Comparison of ENCODE assay signal across 23 cellular contexts in genomic region chr1:109259674-109260557, GRCh38. TPM values are rescaled to one million over a fixed set of nuclear protein-coding genes. Genes with fewer than 3 reads are reported as not detected.
DNase-seq lines count a peak whose midpoint lies in the region; ATAC-seq and TF ChIP-seq lines count a peak whose summit lies in the region.
"Had no signal": no experiment of that assay in that cellular context is flagged by ENCODE, and none has a peak within 500 bp of the region (broad histone marks: within the 10 kb centered on the region; RNA-seq: fewer than 3 reads in every experiment).

No MANE protein-coding gene starts in this region.

- no peaks in the 10 kb centered on the region; the same call in 1 of the 2 replicates for H3K27me3 Mint-ChIP-seq in H9 (ENCODE audit: low read depth)
- H3K27me3 Mint-ChIP-seq in activated CD8-positive, alpha-beta memory T cell treated with anti-CD3 and anti-CD28 coated beads, Interleukin-2, amount 10 ng/mL, durations not matched to agents 7 days and 5 days, result no peaks in the 10 kb centered on the region

- H3K23ac ChIP-seq in H9 (ENCODE audit: insufficient read length, low read depth, low read length) (no peak overlapping the region), neuronal stem cell (ENCODE audit: low read depth, low read length, poor library complexity) (peak overlapping the region; percentile 21)

- DNase-seq in H9 (no peak), caudate nucleus (lab: John Stamatoyannopoulos, UW) (peak in 1 of 61 donors; percentile 21), neuronal stem cell (ENCODE audit: low spot score) (peak; percentile 58), transverse colon (no peak), lower leg skin (ENCODE audit: low spot score in 2 of 2) (no peak)
- DNase-seq in activated CD8-positive, alpha-beta memory T cell treated with anti-CD3 and anti-CD28 coated beads, Interleukin-2, amount 10 ng/mL, durations not matched to agents 7 days and 5 days, result no peak
- DNase-seq: activated naive CD4-positive, alpha-beta T cell treated with anti-CD3 and anti-CD28 coated beads for 36 hours; activated T-cell treated with anti-CD3 and anti-CD28 coated beads, Interleukin-2, amount 50 U/mL, for 48 hours; anterior cingulate cortex; dermis blood vessel endothelial cell; DMS79; midbrain; natural killer cell; NCI-H1694; NCI-H446; RPMI8226 had no signal

- H3K14ac ChIP-seq in H9 (ENCODE audit: insufficient read depth, low read length) (no peak overlapping the region), neuronal stem cell (ENCODE audit: low read length) (no peak overlapping the region)

- H3K27ac ChIP-seq in H9 (ENCODE audit: insufficient read length, low read depth, low read length) (no peak overlapping the region), HUES64 (ENCODE audit: low read depth, low read length) (peak overlapping the region; percentile 55; the same call in 1 of the 2 replicates), caudate nucleus (ENCODE audit: low read depth, low read length) (peak overlapping the region; percentile 58), neuronal stem cell (replicated peaks; ENCODE audit: low read length) (peak overlapping the region; percentile 96), transverse colon (no peak overlapping the region)
- H3K27ac ChIP-seq: KMS-11, prostate gland, testis had no signal

- H3K36me3 ChIP-seq in HUES64 (ENCODE audit: insufficient read depth, low read length) (peaks cover 19% of the 10 kb centered on the region), neuronal stem cell (replicated peaks in 1 of 2; ENCODE audit: control insufficient read depth in 2 of 2, insufficient read depth in 2 of 2, low read length in 2 of 2) (peaks cover 44 to 88% of the 10 kb centered on the region in 2 donors), transverse colon (no peaks in the 10 kb centered on the region)
- H3K36me3 ChIP-seq: prostate gland had no signal

- no peaks in the 10 kb centered on the region for H3K9me3 ChIP-seq in H9 (ENCODE audit: control insufficient read depth, low read depth, low read length)
- no peaks in the 10 kb centered on the region for H3K9me3 ChIP-seq in HUES64 (ENCODE audit: insufficient read depth, low read depth, low read length)
- peaks cover 0 to 2% of the 10 kb centered on the region in 2 donors for H3K9me3 ChIP-seq in neuronal stem cell (replicated peaks in 1 of 2; ENCODE audit: control insufficient read depth in 2 of 2, insufficient read depth in 1 of 2, low read depth in 1 of 2, low read length in 2 of 2)
- H3K9me3 ChIP-seq in transverse colon, result no peaks in the 10 kb centered on the region
- H3K9me3 ChIP-seq: prostate gland, testis had no signal

- H2BK120ac ChIP-seq in H9 (ENCODE audit: low read depth, low read length, poor library complexity, severe bottlenecking), result no peak overlapping the region
- H2BK120ac ChIP-seq in neuronal stem cell (ENCODE audit: low read depth, low read length), result peak overlapping the region; percentile 97

- no CpG with 5 or more reads among the region's 7 CpGs for WGBS in H9 (ENCODE audit: extremely low coverage, insufficient read length, low lambda C conversion rate)
- WGBS in HUES64, result 69% methylated on average over 6 of the region's 7 CpGs
- no CpG with 5 or more reads among the region's 7 CpGs for WGBS in neuronal stem cell (ENCODE audit: extremely low coverage in 2 of 2, insufficient read length in 2 of 2, insufficient replicate concordance in 1 of 2), 2 donors
- 40 to 78% methylated on average over 1 to 6 of the region's 7 CpGs for WGBS in transverse colon (ENCODE audit: low coverage in 1 of 2), 2 donors
- WGBS in lower leg skin, 2 donors, result 69 to 71% methylated on average over 7 of the region's 7 CpGs

- H3K9ac ChIP-seq in H9 (ENCODE audit: extremely low read depth, insufficient read length, low read length) (no peak overlapping the region), HUES64 (ENCODE audit: low read depth, low read length) (no peak overlapping the region), neuronal stem cell (ENCODE audit: low read depth, low read length, poor library complexity) (peak overlapping the region; percentile 24)
- H3K9ac ChIP-seq: KMS-11 had no signal

- no peak overlapping the region for H2AK5ac ChIP-seq in H9 (ENCODE audit: insufficient read length, low read length)
- H2AK5ac ChIP-seq in neuronal stem cell (ENCODE audit: low read depth, low read length), result peak overlapping the region; percentile 84

- CTCF ChIA-PET in activated CD8-positive, alpha-beta memory T cell treated with anti-CD3 and anti-CD28 coated beads, Interleukin-2, amount 10 ng/mL, durations not matched to agents 7 days and 5 days (lab: Charles Lee), result interaction anchor here (0.7 to 1.2 kb wide), 4 partner anchors 17 to 273 kb away, joined by 3 to 7 read pairs (median 4); no protein-coding TSS in a partner anchor

- peak overlapping the region in 1 of 2 experiments; percentile 53; a peak in 2 of 5 replicates for H3K4me3 Mint-ChIP-seq in H9
- H3K4me3 Mint-ChIP-seq in activated CD8-positive, alpha-beta memory T cell treated with anti-CD3 and anti-CD28 coated beads, Interleukin-2, amount 10 ng/mL, durations not matched to agents 7 days and 5 days, result no peak overlapping the region
- H3K4me3 Mint-ChIP-seq: activated naive CD4-positive, alpha-beta T cell treated with anti-CD3 and anti-CD28 coated beads for 36 hours; CD4-positive, alpha-beta memory T cell; natural killer cell had no signal

- H3K4me1 Mint-ChIP-seq in H9, result peaks cover 33 to 51% of the 10 kb centered on the region in 2 experiments
- peaks cover 2% of the 10 kb centered on the region for H3K4me1 Mint-ChIP-seq in activated CD8-positive, alpha-beta memory T cell treated with anti-CD3 and anti-CD28 coated beads, Interleukin-2, amount 10 ng/mL, durations not matched to agents 7 days and 5 days

- H2BK5ac ChIP-seq in H9 (ENCODE audit: insufficient read length, low read length) (no peak overlapping the region), neuronal stem cell (ENCODE audit: low read length) (peak overlapping the region; percentile 80)

- intact Hi-C loops in transverse colon (cut with DNase I; ENCODE audit: low total_unique reads) (no loop called here), lower leg skin (cut with DNase I; ENCODE audit: low total_unique reads) (loop anchor here (5.0 kb wide), 1 partner anchor 142 kb away; no protein-coding TSS in a partner anchor)

- in situ Hi-C loops in transverse colon (cut with MboI; ENCODE audit: low pct_ligation_motif_present in 1 of 4, low pct_unique_long_range_greater_than_20kb in 1 of 4, low sequenced_read_pairs in 3 of 4), result loop anchor here in 2 of 4 donors (5.0 to 10.0 kb wide), 2 partner anchors 142 to 275 kb away; partner anchors contain the start of gene GPR61 (in 1 of the 2)

- ATAC-seq in activated CD8-positive, alpha-beta memory T cell treated with anti-CD3 and anti-CD28 coated beads, Interleukin-2, amount 10 ng/mL, durations not matched to agents 7 days and 5 days, result no peak
- ATAC-seq: left lobe of liver, natural killer cell had no signal

- no peaks in the 10 kb centered on the region for H4K20me1 ChIP-seq in H9 (ENCODE audit: control insufficient read depth, insufficient read depth, insufficient read length)

- H2BK15ac ChIP-seq in H9 (ENCODE audit: low read depth, low read length) (no peak overlapping the region), neuronal stem cell (ENCODE audit: low read length) (peak overlapping the region; percentile 30)

- no peak overlapping the region for H3K4me3 ChIP-seq in HUES64 (ENCODE audit: low read length)
- no peak overlapping the region for H3K4me3 ChIP-seq in neuronal stem cell (ENCODE audit: low read length in 2 of 2)
- no peak overlapping the region for H3K4me3 ChIP-seq in transverse colon
- no peak overlapping the region for H3K4me3 ChIP-seq in lower leg skin (ENCODE audit: low read depth, poor library complexity, severe bottlenecking)
- H3K4me3 ChIP-seq: prostate gland had no signal

- H3K27me3 ChIP-seq in H9 (ENCODE audit: insufficient read depth, low read length) (no peaks in the 10 kb centered on the region), HUES64 (ENCODE audit: insufficient read depth, low read length) (no peaks in the 10 kb centered on the region), neuronal stem cell (ENCODE audit: control insufficient read depth in 3 of 3, insufficient read depth in 3 of 3, low read depth in 1 of 3, low read length in 3 of 3) (no peaks in the 10 kb centered on the region), transverse colon (no peaks in the 10 kb centered on the region)
- H3K27me3 ChIP-seq: testis had no signal

- H3K9me3 Mint-ChIP-seq in H9, result no peaks in the 10 kb centered on the region
- H3K9me3 Mint-ChIP-seq in activated CD8-positive, alpha-beta memory T cell treated with anti-CD3 and anti-CD28 coated beads, Interleukin-2, amount 10 ng/mL, durations not matched to agents 7 days and 5 days (ENCODE audit: low read depth), result no peaks in the 10 kb centered on the region
- H3K9me3 Mint-ChIP-seq: activated naive CD4-positive, alpha-beta T cell treated with anti-CD3 and anti-CD28 coated beads for 36 hours; natural killer cell had no signal

- H3T11ph ChIP-seq in H9 (ENCODE audit: low read length), result no peak overlapping the region

- H2BK12ac ChIP-seq in H9 (ENCODE audit: insufficient read length, low read depth, low read length) (no peak overlapping the region), neuronal stem cell (ENCODE audit: low read length) (peak overlapping the region; percentile 91)

- peak overlapping the region; percentile 74 to 98 (median 93); a peak in 6 of 7 replicates for H3K27ac Mint-ChIP-seq in H9
- no peak overlapping the region for H3K27ac Mint-ChIP-seq in activated CD8-positive, alpha-beta memory T cell treated with anti-CD3 and anti-CD28 coated beads, Interleukin-2, amount 10 ng/mL, durations not matched to agents 7 days and 5 days
- H3K27ac Mint-ChIP-seq: activated naive CD4-positive, alpha-beta T cell treated with anti-CD3 and anti-CD28 coated beads for 36 hours; natural killer cell had no signal

- H3K36me3 Mint-ChIP-seq in H9 (ENCODE audit: insufficient read depth in 1 of 3, low read depth in 3 of 3), result peaks cover 5 to 27% (median 18%) of the 10 kb centered on the region in 3 experiments; a peak in 5 of 7 replicates
- no peaks in the 10 kb centered on the region for H3K36me3 Mint-ChIP-seq in activated CD8-positive, alpha-beta memory T cell treated with anti-CD3 and anti-CD28 coated beads, Interleukin-2, amount 10 ng/mL, durations not matched to agents 7 days and 5 days
- H3K36me3 Mint-ChIP-seq: CD4-positive, alpha-beta memory T cell; natural killer cell had no signal

- H2AFZ ChIP-seq in H9 (ENCODE audit: low read length), result no peak overlapping the region
- no peak overlapping the region for H2AFZ ChIP-seq in neuronal stem cell (ENCODE audit: low read length)

- no peak overlapping the region for H3K56ac ChIP-seq in H9 (ENCODE audit: insufficient read length, low read depth, low read length)

- no peak overlapping the region for H4K5ac ChIP-seq in H9 (ENCODE audit: insufficient read length, low read depth, low read length)

- H4K8ac ChIP-seq in H9 (replicated peaks; ENCODE audit: insufficient read length, low read depth, low read length), result no peak overlapping the region
- H4K8ac ChIP-seq in neuronal stem cell (ENCODE audit: low read depth, low read length), result no peak overlapping the region

- H3K79me2 ChIP-seq in H9 (ENCODE audit: insufficient read depth, low read length), result no peaks in the 10 kb centered on the region

- H3K4me1 ChIP-seq in H9 (ENCODE audit: insufficient read depth, low read length), result no peaks in the 10 kb centered on the region; the same call in 1 of the 2 replicates
- H3K4me1 ChIP-seq in HUES64 (ENCODE audit: insufficient read depth, low read length), result peaks cover 21% of the 10 kb centered on the region
- H3K4me1 ChIP-seq in neuronal stem cell (ENCODE audit: control insufficient read depth in 2 of 2, insufficient read depth in 1 of 2, low read depth in 1 of 2, low read length in 2 of 2), result peaks cover 42 to 49% of the 10 kb centered on the region in 2 donors
- peaks cover 2 to 5% (median 3%) of the 10 kb centered on the region in 4 donors for H3K4me1 ChIP-seq in transverse colon
- H3K4me1 ChIP-seq: prostate gland had no signal

- no peaks in the 10 kb centered on the region for H3K23me2 ChIP-seq in H9 (ENCODE audit: insufficient read length, low read depth, low read length, poor library complexity, severe bottlenecking)

- H3K4me2 ChIP-seq in H9 (ENCODE audit: insufficient read depth, insufficient read length, low read length) (no peak overlapping the region), neuronal stem cell (ENCODE audit: insufficient read depth, low read length, poor library complexity, severe bottlenecking) (peak overlapping the region; percentile 38)
- H3K4me2 ChIP-seq: KMS-11 had no signal

- TF ChIP-seq CTCF in H9 (conservative IDR thresholded peaks at IDR 0.05) (no peak), transverse colon (IDR thresholded peaks at IDR 0.05) (no peak), lower leg skin (IDR thresholded peaks at IDR 0.05) (no peak)

- H3K18ac ChIP-seq in H9 (ENCODE audit: insufficient read length, low read depth, low read length) (no peak overlapping the region), neuronal stem cell (ENCODE audit: low read length) (peak overlapping the region; percentile 94)

- H3K4ac ChIP-seq in H9 (ENCODE audit: low read depth, low read length) (no peak overlapping the region), neuronal stem cell (ENCODE audit: low read length) (peak overlapping the region; percentile 17)

- no peak overlapping the region for H2BK20ac ChIP-seq in H9 (ENCODE audit: low read depth, low read length, poor library complexity, severe bottlenecking)

- H4K91ac ChIP-seq in H9 (ENCODE audit: insufficient read length, low read depth, low read length) (no peak overlapping the region), neuronal stem cell (ENCODE audit: low read depth, low read length, poor library complexity) (peak overlapping the region; percentile 91)

- H3K79me1 ChIP-seq in H9 (ENCODE audit: insufficient read depth, low read depth, low read length, poor library complexity, severe bottlenecking) (no peaks in the 10 kb centered on the region), neuronal stem cell (ENCODE audit: low read depth, low read length) (peaks cover 21% of the 10 kb centered on the region)

- no peak for TF ChIP-seq EP300 in transverse colon (IDR thresholded peaks at IDR 0.05; ENCODE audit: low read depth)

- TF ChIP-seq POLR2A in transverse colon (IDR thresholded peaks at IDR 0.05) (no peak), lower leg skin (IDR thresholded peaks at IDR 0.05) (no peak)

RNA-seq across cellular contexts. Expression of gene CELSR2, which starts 10.6 kb away (rescaled TPM):
- total RNA-seq in H9 (2021), result 26.7 and 29.2 TPM in 2 replicates
- 13.5 TPM for polyA plus RNA-seq in HUES64 (2013, experiment 1 of 2)
- 18.2 TPM for polyA plus RNA-seq in HUES64 (2013, experiment 2 of 2)
- polyA plus RNA-seq in neuronal stem cell (2013, experiment 1 of 2), result 40.0 TPM
- polyA plus RNA-seq in neuronal stem cell (2013, experiment 2 of 2), result 41.0 TPM
- 1 to 10 TPM; 1.8 to 3.7 (median 3.2) TPM for total RNA-seq in transverse colon
- 100 to 1,000 TPM in 2 of 4 donors, 10 to 100 TPM in 2; 86.4 to 109 (median 102) TPM for total RNA-seq in lower leg skin
- total RNA-seq in activated CD8-positive, alpha-beta memory T cell treated with anti-CD3 and anti-CD28 coated beads, Interleukin-2, amount 10 ng/mL, durations not matched to agents 7 days and 5 days, result 1 to 10 TPM; 3.3 to 4.0 TPM

RNA-seq across cellular contexts. Expression of gene PSRC1, which starts 23.0 kb away (rescaled TPM):
- 60.3 and 63.0 TPM in 2 replicates for total RNA-seq in H9 (2021)
- 47.7 TPM for polyA plus RNA-seq in HUES64 (2013, experiment 1 of 2)
- 54.1 TPM for polyA plus RNA-seq in HUES64 (2013, experiment 2 of 2)
- polyA plus RNA-seq in neuronal stem cell (2013, experiment 1 of 2), result 118 TPM
- polyA plus RNA-seq in neuronal stem cell (2013, experiment 2 of 2), result 115 TPM
- 10 to 100 TPM in 1 of 4 donors, 1 to 10 TPM in 3; 1.9 to 18.0 (median 4.4) TPM for total RNA-seq in transverse colon
- 1 to 10 TPM; 2.8 to 6.9 (median 5.3) TPM for total RNA-seq in lower leg skin
- total RNA-seq in activated CD8-positive, alpha-beta memory T cell treated with anti-CD3 and anti-CD28 coated beads, Interleukin-2, amount 10 ng/mL, durations not matched to agents 7 days and 5 days, result 10 to 100 TPM; 19.6 to 36.1 TPM

RNA-seq across cellular contexts. Expression of gene SARS1, which starts 46.2 kb away (rescaled TPM):
- total RNA-seq in H9 (2021) (139 and 144 TPM in 2 replicates), transverse colon (100 to 1,000 TPM in 3 of 4 donors, 10 to 100 TPM in 1; 79.4 to 150 (median 125) TPM), lower leg skin (100 to 1,000 TPM; 154 to 172 (median 165) TPM)
- 88.7 TPM for polyA plus RNA-seq in HUES64 (2013, experiment 1 of 2)
- polyA plus RNA-seq in HUES64 (2013, experiment 2 of 2), result 99.5 TPM
- polyA plus RNA-seq in neuronal stem cell (2013, experiment 1 of 2), result 110 TPM
- polyA plus RNA-seq in neuronal stem cell (2013, experiment 2 of 2), result 109 TPM
- total RNA-seq in activated CD8-positive, alpha-beta memory T cell treated with anti-CD3 and anti-CD28 coated beads, Interleukin-2, amount 10 ng/mL, durations not matched to agents 7 days and 5 days, result 100 to 1,000 TPM; 148 to 194 TPM

RNA-seq across cellular contexts. Expression of gene MYBPHL, which starts 46.9 kb away (rescaled TPM):
- total RNA-seq in H9 (2021), result 0.59 and 1.1 TPM in 2 replicates
- polyA plus RNA-seq in HUES64 (2013, experiment 1 of 2), result not detected
- polyA plus RNA-seq in HUES64 (2013, experiment 2 of 2), result not detected
- 0.13 TPM for polyA plus RNA-seq in neuronal stem cell (2013, experiment 1 of 2)
- 0.29 TPM for polyA plus RNA-seq in neuronal stem cell (2013, experiment 2 of 2)
- not detected for total RNA-seq in transverse colon
- not detected for total RNA-seq in lower leg skin
- not detected for total RNA-seq in activated CD8-positive, alpha-beta memory T cell treated with anti-CD3 and anti-CD28 coated beads, Interleukin-2, amount 10 ng/mL, durations not matched to agents 7 days and 5 days
- total RNA-seq: activated naive CD4-positive, alpha-beta T cell treated with anti-CD3 and anti-CD28 coated beads for 36 hours; CD4-positive, alpha-beta memory T cell; dermis blood vessel endothelial cell; endothelial cell of umbilical vein; left lobe of liver; natural killer cell; prostate gland had no signal
- polyA plus RNA-seq: CD4-positive, alpha-beta memory T cell; endothelial cell of umbilical vein had no signal

Comparison
In these comparisons a context has a peak if more than half of its experiments do, and no peak if none do; other contexts are left out.
1. H3K27ac ChIP-seq: peak in HUES64 (single experiment), caudate nucleus (single experiment) and neuronal stem cell (single experiment); none in H9 (single experiment) and transverse colon (0 of 4).